ENCODE assay signal across 27 cellular contexts in genomic region chr16:29304251-29304900, GRCh38.
"Had no signal": no experiment of that assay in that cellular context is flagged by ENCODE, and none has a peak within 500 bp of the region (broad histone marks: within the 10 kb centered on the region; RNA-seq: fewer than 3 reads in every experiment).

No MANE protein-coding gene starts in this region.

- H3K9me3 ChIP-seq: adrenal gland, ascending aorta, gastrocnemius medialis, right lobe of liver, tibial nerve, vagina had no signal

- ATAC-seq: activated CD4-positive, CD25-positive, alpha-beta regulatory T cell treated with anti-CD3 and anti-CD28 coated beads, Interleukin-2, amount 50 U/mL, for 24 hours; effector memory CD8-positive, alpha-beta T cell; gastrocnemius medialis; left colon; natural killer cell treated with Interleukin-12 subunit alpha and Interleukin-12 subunit beta and Interleukin-15 and Interleukin-18, amount 100 ng/mL, for 72 hours; right lobe of liver had no signal

- H3K4me3 ChIP-seq: adrenal gland, ascending aorta, gastrocnemius medialis, right lobe of liver, tibial nerve, vagina had no signal

- H3K27me3 ChIP-seq: adrenal gland, ascending aorta, gastrocnemius medialis, right lobe of liver, tibial nerve, vagina had no signal

- H3K27ac ChIP-seq: adrenal gland, ascending aorta, gastrocnemius medialis, right lobe of liver, tibial nerve, vagina, WERI-Rb-1 had no signal

- DNase-seq: activated CD4-positive, alpha-beta memory T cell treated with anti-CD3 and anti-CD28 coated beads for 36 hours; activated CD4-positive, alpha-beta T cell treated with anti-CD3 and anti-CD28 coated beads for 48 hours; activated CD8-positive, alpha-beta memory T cell treated with anti-CD3 and anti-CD28 coated beads, Interleukin-2, amount 50 U/mL, for 4 hours; activated effector memory CD4-positive, alpha-beta T cell treated with anti-CD3 and anti-CD28 coated beads, Interleukin-2, amount 50 U/mL, for 16 hours; activated naive CD4-positive, alpha-beta T cell treated with anti-CD3 and anti-CD28 coated beads for 36 hours; activated naive CD8-positive, alpha-beta T cell treated with anti-CD3 and anti-CD28 coated beads for 36 hours; activated T-cell treated with anti-CD3 and anti-CD28 coated beads, Interleukin-2, amount 50 U/mL, for 1 hour; cortex of kidney; effector memory CD8-positive, alpha-beta T cell; erythroblast; gastrocnemius medialis; hippocampal formation; kidney; left colon; stimulated activated CD4-positive, alpha-beta T cell treated with anti-CD3 and anti-CD28 coated beads, Interleukin-15, amount 100 ng/mL, for 24 hours; stimulated activated CD4-positive, alpha-beta T cell treated with anti-CD3 and anti-CD28 coated beads, Interleukin-2, amount 100 ng/mL, for 24 hours; stimulated activated naive CD4-positive, alpha-beta T cell; SW 1271; T1000; WERI-Rb-1 had no signal

- H3K36me3 ChIP-seq: adrenal gland, ascending aorta, gastrocnemius medialis, vagina, WERI-Rb-1 had no signal

- H3K4me1 ChIP-seq: gastrocnemius medialis had no signal
